ENCODE assay signal across 16 cellular contexts in the genomic region with DNA sequence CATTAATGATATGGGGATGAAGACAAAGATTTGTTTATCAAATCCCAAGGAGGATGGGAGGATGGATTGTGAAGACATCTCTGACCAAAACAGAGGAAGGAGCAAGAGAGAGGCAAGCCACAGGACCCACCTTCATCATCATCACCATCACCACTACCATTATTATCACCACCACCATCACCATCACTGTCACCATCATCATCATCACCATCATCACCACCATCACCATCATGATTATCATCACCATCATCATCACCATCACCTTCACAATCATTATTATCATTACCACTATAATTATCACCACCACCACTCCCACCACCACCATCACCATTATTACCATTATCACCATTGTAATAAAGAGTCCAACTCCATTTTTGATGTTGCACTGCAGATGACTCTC.
DNase-seq lines count a peak whose midpoint lies in the region; ATAC-seq, FAIRE-seq and TF ChIP-seq lines count a peak whose summit lies in the region.
"Had no signal": no experiment of that assay in that cellular context is flagged by ENCODE, and none has a peak within 500 bp of the region (broad histone marks: within the 10 kb centered on the region; RNA-seq: fewer than 3 reads in every experiment).

No MANE protein-coding gene starts in this region.

- no peak overlapping the region for H3K27ac ChIP-seq in astrocyte (ENCODE audit: low read depth, low read length)

- no peak for DNase-seq in activated CD4-positive, alpha-beta T cell treated with anti-CD3 and anti-CD28 coated beads, Interleukin-2, amount 10 ng/mL, durations not matched to agents 24 days and 14 days
- DNase-seq in activated CD4-positive, alpha-beta T cell treated with anti-CD3 and anti-CD28 coated beads for 48 hours = no peak
- DNase-seq in stimulated activated naive CD8-positive, alpha-beta T cell treated with anti-CD3 and anti-CD28 coated beads, Interleukin-15, amount 100 ng/mL, for 72 hours = no peak
- no peak for DNase-seq in stimulated activated naive CD8-positive, alpha-beta T cell treated with anti-CD3 and anti-CD28 coated beads, Interleukin-15, Interleukin-2, amounts not matched to agents 100 U/mL and 50 U/mL, for 24 hours
- DNase-seq in astrocyte (ENCODE audit: low read depth) = no peak
- DNase-seq in omental fat pad (ENCODE audit: low spot score) = no peak
- DNase-seq: Calu3; CD8-positive, alpha-beta T cell; DMS79 treated with DMSO at 0.1 percent for 48 hours; GF-D8 had no signal

- TF ChIP-seq CTCF in astrocyte (IDR thresholded peaks at IDR 0.05; ENCODE audit: insufficient read depth, low read depth, low read length) (no peak), omental fat pad (IDR thresholded peaks at IDR 0.05) (no peak)

- peak overlapping the region; percentile 9 for H3K4me2 ChIP-seq in astrocyte (ENCODE audit: low read length)
- H3K4me2 ChIP-seq: GM23338 had no signal

- no peak overlapping the region for H3K4me3 ChIP-seq in astrocyte (ENCODE audit: insufficient read depth, low read depth, low read length)
- H3K4me3 ChIP-seq: BLaER1 treated with 17β-estradiol and CSF1 and Interleukin-3, amounts not matched to agents 10 nM and 100 nM; GM23338 had no signal

- peaks cover 11% of the 10 kb centered on the region for H3K36me3 Mint-ChIP-seq in activated CD4-positive, alpha-beta T cell treated with anti-CD3 and anti-CD28 coated beads, Interleukin-2, amount 10 ng/mL, durations not matched to agents 24 days and 14 days (ENCODE audit: low read depth)
- no peaks in the 10 kb centered on the region for H3K36me3 Mint-ChIP-seq in astrocyte (ENCODE audit: low read depth, unreplicated experiment)
- H3K36me3 Mint-ChIP-seq: CD8-positive, alpha-beta T cell had no signal

- H3K9me3 ChIP-seq in astrocyte (ENCODE audit: insufficient read depth, low read depth, low read length) = peaks cover 33% of the 10 kb centered on the region

- no peaks in the 10 kb centered on the region for H3K27me3 ChIP-seq in astrocyte (ENCODE audit: insufficient read depth, low read length)
- H3K27me3 ChIP-seq: BLaER1 treated with 17β-estradiol and CSF1 and Interleukin-3, amounts not matched to agents 10 nM and 100 nM had no signal

- no peak for FAIRE-seq in astrocyte (lab: Jason Lieb, UNC)
- FAIRE-seq: H54, HTR-8/SVneo had no signal

- H2AFZ ChIP-seq in astrocyte (ENCODE audit: low read depth, low read length) = no peak overlapping the region
- H2AFZ ChIP-seq: GM23338 had no signal

- peak; percentile 39 for ATAC-seq in stimulated activated naive CD8-positive, alpha-beta T cell treated with anti-CD3 and anti-CD28 coated beads, Interleukin-15, amount 100 ng/mL, for 72 hours
- no peak for ATAC-seq in stimulated activated naive CD8-positive, alpha-beta T cell treated with anti-CD3 and anti-CD28 coated beads, Interleukin-15, Interleukin-2, amounts not matched to agents 100 U/mL and 50 U/mL, for 24 hours
- no peak for ATAC-seq in omental fat pad (ENCODE audit: low FRiP score)
- ATAC-seq: CD8-positive, alpha-beta T cell; GM23338; HCT116 had no signal

- H3K9me3 Mint-ChIP-seq in activated CD4-positive, alpha-beta T cell treated with anti-CD3 and anti-CD28 coated beads, Interleukin-2, amount 10 ng/mL, durations not matched to agents 24 days and 14 days = peaks cover 29% of the 10 kb centered on the region
- H3K9me3 Mint-ChIP-seq in stimulated activated naive CD8-positive, alpha-beta T cell treated with anti-CD3 and anti-CD28 coated beads, Interleukin-15, amount 100 ng/mL, for 72 hours = peaks cover 19 to 53% of the 10 kb centered on the region in 2 donors
- H3K9me3 Mint-ChIP-seq in astrocyte (ENCODE audit: unreplicated experiment) = peaks cover 57% of the 10 kb centered on the region

- no peaks in the 10 kb centered on the region for H3K27me3 Mint-ChIP-seq in activated CD4-positive, alpha-beta T cell treated with anti-CD3 and anti-CD28 coated beads, Interleukin-2, amount 10 ng/mL, durations not matched to agents 24 days and 14 days
- H3K27me3 Mint-ChIP-seq in stimulated activated naive CD8-positive, alpha-beta T cell treated with anti-CD3 and anti-CD28 coated beads, Interleukin-15, amount 100 ng/mL, for 72 hours = peaks cover 13% of the 10 kb centered on the region
- peaks cover 46% of the 10 kb centered on the region for H3K27me3 Mint-ChIP-seq in astrocyte (ENCODE audit: low read depth, unreplicated experiment)

- H3K27ac Mint-ChIP-seq in activated CD4-positive, alpha-beta T cell treated with anti-CD3 and anti-CD28 coated beads, Interleukin-2, amount 10 ng/mL, durations not matched to agents 24 days and 14 days = peak overlapping the region; percentile 53
- H3K27ac Mint-ChIP-seq in stimulated activated naive CD8-positive, alpha-beta T cell treated with anti-CD3 and anti-CD28 coated beads, Interleukin-15, amount 100 ng/mL, for 72 hours = peak overlapping the region in 1 of 2 donors; percentile 8
- no peak overlapping the region for H3K27ac Mint-ChIP-seq in astrocyte (ENCODE audit: unreplicated experiment)
- H3K27ac Mint-ChIP-seq: B cell; CD8-positive, alpha-beta T cell; GM23338 had no signal

- no peaks in the 10 kb centered on the region for H3K79me2 ChIP-seq in astrocyte (ENCODE audit: insufficient read depth, low read length)

- H3K9ac ChIP-seq in astrocyte (ENCODE audit: low read length) = no peak overlapping the region
- H3K9ac ChIP-seq: BLaER1 treated with 17β-estradiol and CSF1 and Interleukin-3, amounts not matched to agents 10 nM and 100 nM had no signal

- intact Hi-C loops in activated CD4-positive, alpha-beta T cell treated with anti-CD3 and anti-CD28 coated beads, Interleukin-2, amount 10 ng/mL, durations not matched to agents 24 days and 14 days (cut with micrococcal nuclease) = no loop called here

- H3K4me3 Mint-ChIP-seq in activated CD4-positive, alpha-beta T cell treated with anti-CD3 and anti-CD28 coated beads, Interleukin-2, amount 10 ng/mL, durations not matched to agents 24 days and 14 days = peak overlapping the region; percentile 41
- H3K4me3 Mint-ChIP-seq in stimulated activated naive CD8-positive, alpha-beta T cell treated with anti-CD3 and anti-CD28 coated beads, Interleukin-15, amount 100 ng/mL, for 72 hours = no peak overlapping the region
- no peak overlapping the region for H3K4me3 Mint-ChIP-seq in astrocyte (ENCODE audit: unreplicated experiment)
- H3K4me3 Mint-ChIP-seq: B cell; CD8-positive, alpha-beta T cell; GM23338 had no signal

- H3K4me1 ChIP-seq in astrocyte (ENCODE audit: insufficient read depth, low read length) = no peaks in the 10 kb centered on the region

- peaks cover 23% of the 10 kb centered on the region for H3K4me1 Mint-ChIP-seq in activated CD4-positive, alpha-beta T cell treated with anti-CD3 and anti-CD28 coated beads, Interleukin-2, amount 10 ng/mL, durations not matched to agents 24 days and 14 days
- peaks cover 6% of the 10 kb centered on the region for H3K4me1 Mint-ChIP-seq in stimulated activated naive CD8-positive, alpha-beta T cell treated with anti-CD3 and anti-CD28 coated beads, Interleukin-15, amount 100 ng/mL, for 72 hours
- no peaks in the 10 kb centered on the region for H3K4me1 Mint-ChIP-seq in astrocyte (ENCODE audit: low read depth, unreplicated experiment)
- H3K4me1 Mint-ChIP-seq: B cell, GM23338 had no signal

- no peaks in the 10 kb centered on the region for H4K20me1 ChIP-seq in astrocyte (ENCODE audit: insufficient read depth, low read length)
- H4K20me1 ChIP-seq: BLaER1 treated with 17β-estradiol and CSF1 and Interleukin-3, amounts not matched to agents 10 nM and 100 nM had no signal

- H3K36me3 ChIP-seq in astrocyte (ENCODE audit: insufficient read depth, low read length) = no peaks in the 10 kb centered on the region
